2 cellular contexts compared by ENCODE assay signal in the genomic region with DNA sequence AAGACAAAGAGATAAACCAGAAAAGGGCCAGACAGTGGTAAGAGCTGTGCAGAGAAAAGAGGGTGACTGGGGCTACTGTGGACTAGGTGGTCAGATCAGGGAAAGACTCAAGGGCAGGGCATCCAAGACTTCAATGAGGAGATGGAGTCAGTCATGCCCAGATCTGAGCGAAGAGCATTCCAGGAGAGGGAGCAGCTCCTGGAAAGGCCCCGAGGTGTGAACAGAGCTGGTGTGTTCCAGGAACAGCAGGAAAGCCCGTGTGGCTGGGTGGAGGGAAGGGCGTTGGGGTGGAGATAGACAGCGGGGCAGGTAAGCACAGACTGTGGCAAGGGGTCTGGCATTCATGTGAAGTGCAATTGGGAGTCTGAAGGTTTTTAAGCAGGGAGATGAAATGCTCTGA.
TF ChIP-seq lines count a peak whose summit lies in the region.

No MANE protein-coding gene starts in this region.

TF ChIP-seq in HEK293, 187 proteins besides CTCF, POLR2A, EP300 and RAD21:
- TF ChIP-seq, protein P1, sequence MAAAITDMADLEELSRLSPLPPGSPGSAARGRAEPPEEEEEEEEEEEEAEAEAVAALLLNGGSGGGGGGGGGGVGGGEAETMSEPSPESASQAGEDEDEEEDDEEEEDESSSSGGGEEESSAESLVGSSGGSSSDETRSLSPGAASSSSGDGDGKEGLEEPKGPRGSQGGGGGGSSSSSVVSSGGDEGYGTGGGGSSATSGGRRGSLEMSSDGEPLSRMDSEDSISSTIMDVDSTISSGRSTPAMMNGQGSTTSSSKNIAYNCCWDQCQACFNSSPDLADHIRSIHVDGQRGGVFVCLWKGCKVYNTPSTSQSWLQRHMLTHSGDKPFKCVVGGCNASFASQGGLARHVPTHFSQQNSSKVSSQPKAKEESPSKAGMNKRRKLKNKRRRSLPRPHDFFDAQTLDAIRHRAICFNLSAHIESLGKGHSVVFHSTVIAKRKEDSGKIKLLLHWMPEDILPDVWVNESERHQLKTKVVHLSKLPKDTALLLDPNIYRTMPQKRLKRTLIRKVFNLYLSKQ (tag by site-specific recombination; IDR thresholded peaks at IDR 0.05; ENCODE audit: borderline replicate concordance), result no peak
- TF ChIP-seq OSR2 (tag by site-specific recombination; IDR thresholded peaks at IDR 0.05), result no peak
- TF ChIP-seq, protein P2, sequence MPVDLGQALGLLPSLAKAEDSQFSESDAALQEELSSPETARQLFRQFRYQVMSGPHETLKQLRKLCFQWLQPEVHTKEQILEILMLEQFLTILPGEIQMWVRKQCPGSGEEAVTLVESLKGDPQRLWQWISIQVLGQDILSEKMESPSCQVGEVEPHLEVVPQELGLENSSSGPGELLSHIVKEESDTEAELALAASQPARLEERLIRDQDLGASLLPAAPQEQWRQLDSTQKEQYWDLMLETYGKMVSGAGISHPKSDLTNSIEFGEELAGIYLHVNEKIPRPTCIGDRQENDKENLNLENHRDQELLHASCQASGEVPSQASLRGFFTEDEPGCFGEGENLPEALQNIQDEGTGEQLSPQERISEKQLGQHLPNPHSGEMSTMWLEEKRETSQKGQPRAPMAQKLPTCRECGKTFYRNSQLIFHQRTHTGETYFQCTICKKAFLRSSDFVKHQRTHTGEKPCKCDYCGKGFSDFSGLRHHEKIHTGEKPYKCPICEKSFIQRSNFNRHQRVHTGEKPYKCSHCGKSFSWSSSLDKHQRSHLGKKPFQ (tag by site-specific recombination; IDR thresholded peaks at IDR 0.05), result 0 out of 2 replicates have a peak, but pooled peaks have one; percentile 55
TF ChIP-seq in HEK293: peak in this region for 1.

TF ChIP-seq in K562, 482 proteins besides CTCF, POLR2A, EP300 and RAD21:
- TF ChIP-seq, protein P3, sequence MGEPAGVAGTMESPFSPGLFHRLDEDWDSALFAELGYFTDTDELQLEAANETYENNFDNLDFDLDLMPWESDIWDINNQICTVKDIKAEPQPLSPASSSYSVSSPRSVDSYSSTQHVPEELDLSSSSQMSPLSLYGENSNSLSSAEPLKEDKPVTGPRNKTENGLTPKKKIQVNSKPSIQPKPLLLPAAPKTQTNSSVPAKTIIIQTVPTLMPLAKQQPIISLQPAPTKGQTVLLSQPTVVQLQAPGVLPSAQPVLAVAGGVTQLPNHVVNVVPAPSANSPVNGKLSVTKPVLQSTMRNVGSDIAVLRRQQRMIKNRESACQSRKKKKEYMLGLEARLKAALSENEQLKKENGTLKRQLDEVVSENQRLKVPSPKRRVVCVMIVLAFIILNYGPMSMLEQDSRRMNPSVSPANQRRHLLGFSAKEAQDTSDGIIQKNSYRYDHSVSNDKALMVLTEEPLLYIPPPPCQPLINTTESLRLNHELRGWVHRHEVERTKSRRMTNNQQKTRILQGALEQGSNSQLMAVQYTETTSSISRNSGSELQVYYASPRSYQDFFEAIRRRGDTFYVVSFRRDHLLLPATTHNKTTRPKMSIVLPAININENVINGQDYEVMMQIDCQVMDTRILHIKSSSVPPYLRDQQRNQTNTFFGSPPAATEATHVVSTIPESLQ (CRISPR knock-in tag; IDR thresholded peaks at IDR 0.05), result no peak
- peak; percentile 77 for TF ChIP-seq DMBX1 (CRISPR knock-in tag; IDR thresholded peaks at IDR 0.05; ENCODE audit: borderline replicate concordance)
- TF ChIP-seq, protein P4, sequence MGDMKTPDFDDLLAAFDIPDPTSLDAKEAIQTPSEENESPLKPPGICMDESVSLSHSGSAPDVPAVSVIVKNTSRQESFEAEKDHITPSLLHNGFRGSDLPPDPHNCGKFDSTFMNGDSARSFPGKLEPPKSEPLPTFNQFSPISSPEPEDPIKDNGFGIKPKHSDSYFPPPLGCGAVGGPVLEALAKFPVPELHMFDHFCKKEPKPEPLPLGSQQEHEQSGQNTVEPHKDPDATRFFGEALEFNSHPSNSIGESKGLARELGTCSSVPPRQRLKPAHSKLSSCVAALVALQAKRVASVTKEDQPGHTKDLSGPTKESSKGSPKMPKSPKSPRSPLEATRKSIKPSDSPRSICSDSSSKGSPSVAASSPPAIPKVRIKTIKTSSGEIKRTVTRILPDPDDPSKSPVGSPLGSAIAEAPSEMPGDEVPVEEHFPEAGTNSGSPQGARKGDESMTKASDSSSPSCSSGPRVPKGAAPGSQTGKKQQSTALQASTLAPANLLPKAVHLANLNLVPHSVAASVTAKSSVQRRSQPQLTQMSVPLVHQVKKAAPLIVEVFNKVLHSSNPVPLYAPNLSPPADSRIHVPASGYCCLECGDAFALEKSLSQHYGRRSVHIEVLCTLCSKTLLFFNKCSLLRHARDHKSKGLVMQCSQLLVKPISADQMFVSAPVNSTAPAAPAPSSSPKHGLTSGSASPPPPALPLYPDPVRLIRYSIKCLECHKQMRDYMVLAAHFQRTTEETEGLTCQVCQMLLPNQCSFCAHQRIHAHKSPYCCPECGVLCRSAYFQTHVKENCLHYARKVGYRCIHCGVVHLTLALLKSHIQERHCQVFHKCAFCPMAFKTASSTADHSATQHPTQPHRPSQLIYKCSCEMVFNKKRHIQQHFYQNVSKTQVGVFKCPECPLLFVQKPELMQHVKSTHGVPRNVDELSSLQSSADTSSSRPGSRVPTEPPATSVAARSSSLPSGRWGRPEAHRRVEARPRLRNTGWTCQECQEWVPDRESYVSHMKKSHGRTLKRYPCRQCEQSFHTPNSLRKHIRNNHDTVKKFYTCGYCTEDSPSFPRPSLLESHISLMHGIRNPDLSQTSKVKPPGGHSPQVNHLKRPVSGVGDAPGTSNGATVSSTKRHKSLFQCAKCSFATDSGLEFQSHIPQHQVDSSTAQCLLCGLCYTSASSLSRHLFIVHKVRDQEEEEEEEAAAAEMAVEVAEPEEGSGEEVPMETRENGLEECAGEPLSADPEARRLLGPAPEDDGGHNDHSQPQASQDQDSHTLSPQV (IDR thresholded peaks at IDR 0.05), result peak; percentile 56; the same call in 1 of the 2 replicates
- peak; percentile 78 for TF ChIP-seq ZNF311 (CRISPR knock-in tag; IDR thresholded peaks at IDR 0.05)
TF ChIP-seq in K562: peak in this region for 3.
